ENCODE assay signal across 14 cellular contexts in genomic region chr11:27212248-27212780, GRCh38.
A peak's percentile ranks its signal among the peaks of the same experiment; 100 is the strongest.
DNase-seq lines count a peak whose midpoint lies in the region; ATAC-seq and TF ChIP-seq lines count a peak whose summit lies in the region.
"Had no signal": no experiment of that assay in that cellular context is flagged by ENCODE, and none has a peak within 500 bp of the region (broad histone marks: within the 10 kb centered on the region; RNA-seq: fewer than 3 reads in every experiment).

No MANE protein-coding gene starts in this region.

- no peak overlapping the region for H3K4me3 ChIP-seq in BLaER1 treated with 17β-estradiol and CSF1 and Interleukin-3, amounts not matched to agents 10 nM and 100 nM
- H3K4me3 ChIP-seq in RWPE2 (ENCODE audit: severe bottlenecking), result no peak overlapping the region
- H3K4me3 ChIP-seq: suprapubic skin had no signal

- DNase-seq in RWPE2 (ENCODE audit: low spot score), result no peak
- no peak for DNase-seq in hippocampal formation (lab: John Stamatoyannopoulos, UW)
- no peak for DNase-seq in cortex of kidney (lab: John Stamatoyannopoulos, UW)
- no peak for DNase-seq in activated effector memory CD4-positive, alpha-beta T cell treated with Interleukin-2 at 50 U/mL for 16 hours
- DNase-seq: activated naive CD8-positive, alpha-beta T cell treated with anti-CD3 and anti-CD28 coated beads for 36 hours; KG1; NCI-H1417 treated with DMSO at 0.1 percent for 48 hours; NCI-H226 had no signal

- no peak for TF ChIP-seq CTCF in RWPE2 (IDR thresholded peaks at IDR 0.05; ENCODE audit: poor library complexity, severe bottlenecking)

- ATAC-seq in GM19397 (IDR thresholded peaks at IDR 0.05; ENCODE audit: unreplicated experiment) (peak; percentile 38), HG02981 (IDR thresholded peaks at IDR 0.05; ENCODE audit: unreplicated experiment) (peak; percentile 64), RWPE2 (ENCODE audit: low read depth) (no peak), GM21515 (IDR thresholded peaks at IDR 0.05; ENCODE audit: unreplicated experiment) (no peak)
- ATAC-seq: left cardiac atrium had no signal

- peaks cover 5 to 18% (median 11%) of the 10 kb centered on the region in 10 experiments; a peak in 16 of 20 replicates for H3K4me1 ChIP-seq in BLaER1 treated with 17β-estradiol and CSF1 and Interleukin-3, amounts not matched to agents 10 nM and 100 nM
- peaks cover 28% of the 10 kb centered on the region for H3K4me1 ChIP-seq in RWPE2 (ENCODE audit: insufficient read depth, poor library complexity, severe bottlenecking)

- peak overlapping the region in 1 of 11 experiments; percentile 13; a peak in 1 of 22 replicates for H3K27ac ChIP-seq in BLaER1 treated with 17β-estradiol and CSF1 and Interleukin-3, amounts not matched to agents 10 nM and 100 nM
- peak overlapping the region; percentile 65 for H3K27ac ChIP-seq in RWPE2 (ENCODE audit: poor library complexity, severe bottlenecking)

- H3K9ac ChIP-seq in BLaER1 treated with 17β-estradiol and CSF1 and Interleukin-3, amounts not matched to agents 10 nM and 100 nM, result no peak overlapping the region

- H3K27me3 ChIP-seq in BLaER1 treated with 17β-estradiol and CSF1 and Interleukin-3, amounts not matched to agents 10 nM and 100 nM, result no peaks in the 10 kb centered on the region
- no peaks in the 10 kb centered on the region for H3K27me3 ChIP-seq in RWPE2 (ENCODE audit: insufficient read depth, poor library complexity, severe bottlenecking)
- H3K27me3 ChIP-seq: suprapubic skin had no signal

- peak overlapping the region in 7 of 11 experiments; percentile 9 to 57 (median 25); a peak in 5 of 22 replicates for H3K4me2 ChIP-seq in BLaER1 treated with 17β-estradiol and CSF1 and Interleukin-3, amounts not matched to agents 10 nM and 100 nM

- no peaks in the 10 kb centered on the region for H3K9me3 ChIP-seq in BLaER1 treated with 17β-estradiol and CSF1 and Interleukin-3, amounts not matched to agents 10 nM and 100 nM (replicated peaks in 1 of 11)
- H3K9me3 ChIP-seq in RWPE2 (ENCODE audit: severe bottlenecking), result no peaks in the 10 kb centered on the region
- H3K9me3 ChIP-seq: suprapubic skin had no signal

- no peaks in the 10 kb centered on the region for H4K20me1 ChIP-seq in BLaER1 treated with 17β-estradiol and CSF1 and Interleukin-3, amounts not matched to agents 10 nM and 100 nM

- no peaks in the 10 kb centered on the region for H3K36me3 ChIP-seq in BLaER1 treated with 17β-estradiol and CSF1 and Interleukin-3, amounts not matched to agents 10 nM and 100 nM
- H3K36me3 ChIP-seq in RWPE2 (ENCODE audit: low read depth), result no peaks in the 10 kb centered on the region
- H3K36me3 ChIP-seq: suprapubic skin had no signal

Comparison
In these comparisons a context has a peak if more than half of its experiments do, and no peak if none do; other contexts are left out.
1. ATAC-seq: peak in GM19397 (single experiment) and HG02981 (single experiment); none in RWPE2 (single experiment) and GM21515 (single experiment).